ENCODE assay signal across 8 cellular contexts in the genomic region with DNA sequence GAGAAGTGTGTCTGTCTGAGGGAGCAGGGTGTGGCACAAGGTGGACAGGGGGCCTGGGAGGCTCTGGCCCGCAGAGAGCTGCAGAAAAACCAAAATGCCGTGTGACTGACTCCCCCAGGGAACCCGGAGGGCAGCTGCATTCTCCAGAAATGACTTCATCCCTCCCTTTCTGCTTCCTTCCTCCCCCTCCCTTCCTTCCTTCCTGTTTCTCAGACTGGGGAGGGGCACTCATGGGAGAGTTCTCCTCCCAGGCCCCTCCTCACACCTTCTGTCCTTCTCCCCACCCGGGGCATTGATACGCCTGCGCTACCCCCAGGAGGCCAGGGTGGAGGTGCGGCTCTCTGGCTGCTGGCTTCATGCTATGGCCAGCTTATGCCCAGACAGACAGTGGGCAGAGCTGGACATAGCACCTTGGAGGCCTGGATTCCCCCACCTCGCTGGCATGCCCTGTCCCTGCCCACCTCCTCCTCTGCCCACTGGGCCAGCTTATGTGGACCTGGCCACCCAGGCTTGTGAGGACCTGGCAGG. TPM values are rescaled to one million over a fixed set of nuclear protein-coding genes. Genes with fewer than 3 reads are reported as not detected.
DNase-seq lines count a peak whose midpoint lies in the region; ATAC-seq and TF ChIP-seq lines count a peak whose summit lies in the region.

No MANE protein-coding gene starts in this region.

- H3K9ac ChIP-seq in OCI-LY3 (ENCODE audit: low read length): no peak overlapping the region

- H3K27ac ChIP-seq in OCI-LY3 (ENCODE audit: low read length) (no peak overlapping the region), mesodermal cell (ENCODE audit: low read depth, low read length, severe bottlenecking) (peak overlapping the region; percentile 84)

- H3K4me2 ChIP-seq in OCI-LY3 (ENCODE audit: low read length): peak overlapping the region; percentile 8; the same call in 1 of the 2 replicates

- 24 to 35% methylated on average over 3 to 8 of the region's 8 CpGs for WGBS in mesodermal cell (ENCODE audit: insufficient coverage in 2 of 2), 2 experiments

- H3K9me3 ChIP-seq in OCI-LY3 (ENCODE audit: insufficient read depth, low read length) (no peaks in the 10 kb centered on the region), mesodermal cell (ENCODE audit: control insufficient read depth, low read length) (no peaks in the 10 kb centered on the region)

- H3K4me1 ChIP-seq in OCI-LY3 (ENCODE audit: low read length): peaks cover 27% of the 10 kb centered on the region
- peaks cover 38% of the 10 kb centered on the region for H3K4me1 ChIP-seq in mesodermal cell (ENCODE audit: control insufficient read depth, insufficient read depth, low read length, poor library complexity, severe bottlenecking)

- no peaks in the 10 kb centered on the region for H3K36me3 ChIP-seq in OCI-LY3 (replicated peaks; ENCODE audit: low read depth, low read length)
- no peaks in the 10 kb centered on the region for H3K36me3 ChIP-seq in mesodermal cell (ENCODE audit: control insufficient read depth, insufficient read depth, low read length)

- peak; percentile 97 for DNase-seq in ELR (ENCODE audit: low read depth)
- peak; percentile 65 for DNase-seq in dermis blood vessel endothelial cell
- DNase-seq in SIG-M5 (lab: John Stamatoyannopoulos, UW): no peak
- no peak for DNase-seq in GM19238 (ENCODE audit: insufficient read length, low spot score)
- no peak for DNase-seq in mucosa of gallbladder (ENCODE audit: low spot score)

- H3K79me2 ChIP-seq in OCI-LY3 (ENCODE audit: low read length): no peaks in the 10 kb centered on the region

- TF ChIP-seq CTCF in OCI-LY3 (IDR thresholded peaks at IDR 0.05; ENCODE audit: low read depth, low read length): no peak

- no peaks in the 10 kb centered on the region for H3K27me3 ChIP-seq in OCI-LY3 (ENCODE audit: low read depth, low read length)

- H3K4me3 ChIP-seq in OCI-LY3 (ENCODE audit: low read length): no peak overlapping the region
- no peak overlapping the region for H3K4me3 ChIP-seq in mesodermal cell (ENCODE audit: extremely low read depth, insufficient read depth, low read length, poor library complexity, severe bottlenecking)

- no peak overlapping the region for H2AFZ ChIP-seq in OCI-LY3 (ENCODE audit: low read depth, low read length)

- no peaks in the 10 kb centered on the region for H4K20me1 ChIP-seq in OCI-LY3 (ENCODE audit: insufficient read depth, low read length)

- no peak for ATAC-seq in GM19023 (IDR thresholded peaks at IDR 0.05; ENCODE audit: unreplicated experiment)

RNA-seq across cellular contexts. Expression of gene GPR17, which starts 8.2 kb away (rescaled TPM):
- total RNA-seq in dermis blood vessel endothelial cell (not detected in 2 replicates), mucosa of gallbladder (0.17 TPM)
- 0.96 TPM for polyA plus RNA-seq in mesodermal cell (2013, experiment 1 of 2)
- polyA plus RNA-seq in mesodermal cell (2013, experiment 2 of 2): 0.86 TPM

RNA-seq across cellular contexts. Expression of gene LIMS2, which starts 37.5 kb away (rescaled TPM):
- 20.1 and 23.8 TPM in 2 replicates for total RNA-seq in dermis blood vessel endothelial cell
- 6.5 TPM for polyA plus RNA-seq in mesodermal cell (2013, experiment 1 of 2)
- 5.1 TPM for polyA plus RNA-seq in mesodermal cell (2013, experiment 2 of 2)
- total RNA-seq in mucosa of gallbladder: 104 TPM

Comparison
In these comparisons a context has a peak if more than half of its experiments do, and no peak if none do; other contexts are left out.
1. DNase-seq: peak in ELR (single experiment) and dermis blood vessel endothelial cell (single experiment); none in SIG-M5 (single experiment), GM19238 (single experiment) and mucosa of gallbladder (single experiment).